In genomic region chr1:153973071-153973470, GRCh38 we compare ENCODE assay signal across 1 cellular context.
TF ChIP-seq lines count a peak whose summit lies in the region.

No MANE protein-coding gene starts in this region.

TF ChIP-seq in endothelial cell of umbilical vein, 7 proteins besides CTCF, POLR2A, EP300 and RAD21:
- TF ChIP-seq POLR2AphosphoS5 (IDR thresholded peaks at IDR 0.05; ENCODE audit: insufficient read depth, low read depth, low read length) = no peak
- TF ChIP-seq MYC (IDR thresholded peaks at IDR 0.05; ENCODE audit: low read depth, low read length) = no peak
- TF ChIP-seq GATA2 (IDR thresholded peaks at IDR 0.05; ENCODE audit: insufficient read depth, insufficient read length, low read depth, low read length) = no peak
- TF ChIP-seq MAX (IDR thresholded peaks at IDR 0.05; ENCODE audit: insufficient read depth, insufficient read length) = no peak
- TF ChIP-seq JUN (IDR thresholded peaks at IDR 0.05; ENCODE audit: borderline replicate concordance, insufficient read depth, insufficient read length, low read depth) = no peak
- TF ChIP-seq EZH2 (IDR thresholded peaks at IDR 0.05; ENCODE audit: borderline replicate concordance, low read depth, low read length, severe bottlenecking) = no peak
- no peak for TF ChIP-seq FOS (IDR thresholded peaks at IDR 0.05; ENCODE audit: borderline replicate concordance, insufficient read depth, low read length)
TF ChIP-seq in endothelial cell of umbilical vein: peak in this region for 0.
